Comparison of ENCODE assay signal across 1 cellular context in the genomic region with DNA sequence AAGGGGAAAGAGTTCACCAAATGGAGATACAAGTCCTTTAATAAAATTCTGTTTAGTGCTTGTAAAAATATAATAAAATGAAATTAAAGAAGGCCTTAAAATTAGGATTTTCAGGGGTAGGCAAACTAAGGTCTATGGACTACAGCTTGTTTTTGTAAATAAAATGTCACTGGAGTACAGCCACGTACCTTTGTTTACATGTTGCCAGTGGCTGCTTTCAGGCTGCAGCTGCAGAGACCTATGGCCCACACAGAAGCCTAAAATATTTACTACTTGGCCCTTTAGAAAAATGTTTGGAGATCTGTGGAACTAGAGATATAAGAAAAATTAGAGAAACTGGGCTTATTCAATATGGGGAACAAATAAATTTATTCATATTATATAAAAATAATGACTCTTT.
TF ChIP-seq lines count a peak whose summit lies in the region.

No MANE protein-coding gene starts in this region.

TF ChIP-seq in GM23338, 12 proteins besides CTCF, POLR2A, EP300 and RAD21:
- TF ChIP-seq, protein P1, sequence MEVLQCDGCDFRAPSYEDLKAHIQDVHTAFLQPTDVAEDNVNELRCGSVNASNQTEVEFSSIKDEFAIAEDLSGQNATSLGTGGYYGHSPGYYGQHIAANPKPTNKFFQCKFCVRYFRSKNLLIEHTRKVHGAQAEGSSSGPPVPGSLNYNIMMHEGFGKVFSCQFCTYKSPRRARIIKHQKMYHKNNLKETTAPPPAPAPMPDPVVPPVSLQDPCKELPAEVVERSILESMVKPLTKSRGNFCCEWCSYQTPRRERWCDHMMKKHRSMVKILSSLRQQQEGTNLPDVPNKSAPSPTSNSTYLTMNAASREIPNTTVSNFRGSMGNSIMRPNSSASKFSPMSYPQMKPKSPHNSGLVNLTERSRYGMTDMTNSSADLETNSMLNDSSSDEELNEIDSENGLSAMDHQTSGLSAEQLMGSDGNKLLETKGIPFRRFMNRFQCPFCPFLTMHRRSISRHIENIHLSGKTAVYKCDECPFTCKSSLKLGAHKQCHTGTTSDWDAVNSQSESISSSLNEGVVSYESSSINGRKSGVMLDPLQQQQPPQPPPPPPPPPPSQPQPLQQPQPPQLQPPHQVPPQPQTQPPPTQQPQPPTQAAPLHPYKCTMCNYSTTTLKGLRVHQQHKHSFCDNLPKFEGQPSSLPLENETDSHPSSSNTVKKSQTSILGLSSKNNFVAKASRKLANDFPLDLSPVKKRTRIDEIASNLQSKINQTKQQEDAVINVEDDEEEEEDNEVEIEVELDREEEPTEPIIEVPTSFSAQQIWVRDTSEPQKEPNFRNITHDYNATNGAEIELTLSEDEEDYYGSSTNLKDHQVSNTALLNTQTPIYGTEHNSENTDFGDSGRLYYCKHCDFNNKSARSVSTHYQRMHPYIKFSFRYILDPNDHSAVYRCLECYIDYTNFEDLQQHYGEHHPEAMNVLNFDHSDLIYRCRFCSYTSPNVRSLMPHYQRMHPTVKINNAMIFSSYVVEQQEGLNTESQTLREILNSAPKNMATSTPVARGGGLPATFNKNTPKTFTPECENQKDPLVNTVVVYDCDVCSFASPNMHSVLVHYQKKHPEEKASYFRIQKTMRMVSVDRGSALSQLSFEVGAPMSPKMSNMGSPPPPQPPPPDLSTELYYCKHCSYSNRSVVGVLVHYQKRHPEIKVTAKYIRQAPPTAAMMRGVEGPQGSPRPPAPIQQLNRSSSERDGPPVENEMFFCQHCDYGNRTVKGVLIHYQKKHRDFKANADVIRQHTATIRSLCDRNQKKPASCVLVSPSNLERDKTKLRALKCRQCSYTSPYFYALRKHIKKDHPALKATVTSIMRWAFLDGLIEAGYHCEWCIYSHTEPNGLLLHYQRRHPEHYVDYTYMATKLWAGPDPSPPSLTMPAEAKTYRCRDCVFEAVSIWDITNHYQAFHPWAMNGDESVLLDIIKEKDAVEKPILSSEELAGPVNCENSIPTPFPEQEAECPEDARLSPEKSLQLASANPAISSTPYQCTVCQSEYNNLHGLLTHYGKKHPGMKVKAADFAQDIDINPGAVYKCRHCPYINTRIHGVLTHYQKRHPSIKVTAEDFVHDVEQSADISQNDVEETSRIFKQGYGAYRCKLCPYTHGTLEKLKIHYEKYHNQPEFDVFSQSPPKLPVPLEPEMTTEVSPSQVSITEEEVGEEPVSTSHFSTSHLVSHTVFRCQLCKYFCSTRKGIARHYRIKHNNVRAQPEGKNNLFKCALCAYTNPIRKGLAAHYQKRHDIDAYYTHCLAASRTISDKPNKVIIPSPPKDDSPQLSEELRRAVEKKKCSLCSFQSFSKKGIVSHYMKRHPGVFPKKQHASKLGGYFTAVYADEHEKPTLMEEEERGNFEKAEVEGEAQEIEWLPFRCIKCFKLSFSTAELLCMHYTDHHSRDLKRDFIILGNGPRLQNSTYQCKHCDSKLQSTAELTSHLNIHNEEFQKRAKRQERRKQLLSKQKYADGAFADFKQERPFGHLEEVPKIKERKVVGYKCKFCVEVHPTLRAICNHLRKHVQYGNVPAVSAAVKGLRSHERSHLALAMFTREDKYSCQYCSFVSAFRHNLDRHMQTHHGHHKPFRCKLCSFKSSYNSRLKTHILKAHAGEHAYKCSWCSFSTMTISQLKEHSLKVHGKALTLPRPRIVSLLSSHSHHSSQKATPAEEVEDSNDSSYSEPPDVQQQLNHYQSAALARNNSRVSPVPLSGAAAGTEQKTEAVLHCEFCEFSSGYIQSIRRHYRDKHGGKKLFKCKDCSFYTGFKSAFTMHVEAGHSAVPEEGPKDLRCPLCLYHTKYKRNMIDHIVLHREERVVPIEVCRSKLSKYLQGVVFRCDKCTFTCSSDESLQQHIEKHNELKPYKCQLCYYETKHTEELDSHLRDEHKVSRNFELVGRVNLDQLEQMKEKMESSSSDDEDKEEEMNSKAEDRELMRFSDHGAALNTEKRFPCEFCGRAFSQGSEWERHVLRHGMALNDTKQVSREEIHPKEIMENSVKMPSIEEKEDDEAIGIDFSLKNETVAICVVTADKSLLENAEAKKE (CRISPR knock-in tag; IDR thresholded peaks at IDR 0.05) = no peak
- TF ChIP-seq STAT1 (IDR thresholded peaks at IDR 0.05; ENCODE audit: unreplicated experiment) = no peak
- TF ChIP-seq, protein P2, sequence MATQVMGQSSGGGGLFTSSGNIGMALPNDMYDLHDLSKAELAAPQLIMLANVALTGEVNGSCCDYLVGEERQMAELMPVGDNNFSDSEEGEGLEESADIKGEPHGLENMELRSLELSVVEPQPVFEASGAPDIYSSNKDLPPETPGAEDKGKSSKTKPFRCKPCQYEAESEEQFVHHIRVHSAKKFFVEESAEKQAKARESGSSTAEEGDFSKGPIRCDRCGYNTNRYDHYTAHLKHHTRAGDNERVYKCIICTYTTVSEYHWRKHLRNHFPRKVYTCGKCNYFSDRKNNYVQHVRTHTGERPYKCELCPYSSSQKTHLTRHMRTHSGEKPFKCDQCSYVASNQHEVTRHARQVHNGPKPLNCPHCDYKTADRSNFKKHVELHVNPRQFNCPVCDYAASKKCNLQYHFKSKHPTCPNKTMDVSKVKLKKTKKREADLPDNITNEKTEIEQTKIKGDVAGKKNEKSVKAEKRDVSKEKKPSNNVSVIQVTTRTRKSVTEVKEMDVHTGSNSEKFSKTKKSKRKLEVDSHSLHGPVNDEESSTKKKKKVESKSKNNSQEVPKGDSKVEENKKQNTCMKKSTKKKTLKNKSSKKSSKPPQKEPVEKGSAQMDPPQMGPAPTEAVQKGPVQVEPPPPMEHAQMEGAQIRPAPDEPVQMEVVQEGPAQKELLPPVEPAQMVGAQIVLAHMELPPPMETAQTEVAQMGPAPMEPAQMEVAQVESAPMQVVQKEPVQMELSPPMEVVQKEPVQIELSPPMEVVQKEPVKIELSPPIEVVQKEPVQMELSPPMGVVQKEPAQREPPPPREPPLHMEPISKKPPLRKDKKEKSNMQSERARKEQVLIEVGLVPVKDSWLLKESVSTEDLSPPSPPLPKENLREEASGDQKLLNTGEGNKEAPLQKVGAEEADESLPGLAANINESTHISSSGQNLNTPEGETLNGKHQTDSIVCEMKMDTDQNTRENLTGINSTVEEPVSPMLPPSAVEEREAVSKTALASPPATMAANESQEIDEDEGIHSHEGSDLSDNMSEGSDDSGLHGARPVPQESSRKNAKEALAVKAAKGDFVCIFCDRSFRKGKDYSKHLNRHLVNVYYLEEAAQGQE (IDR thresholded peaks at IDR 0.05; ENCODE audit: unreplicated experiment) = no peak
- no peak for TF ChIP-seq EZH2 (IDR thresholded peaks at IDR 0.05; ENCODE audit: low read depth, unreplicated experiment)
- no peak for TF ChIP-seq NANOG (IDR thresholded peaks at IDR 0.05; ENCODE audit: borderline replicate concordance)
- no peak for TF ChIP-seq CREB1 (CRISPR knock-in tag; IDR thresholded peaks at IDR 0.05; ENCODE audit: low read depth)
- TF ChIP-seq ZNF114 (CRISPR knock-in tag; IDR thresholded peaks at IDR 0.05) = no peak
- TF ChIP-seq EZH2phosphoT487 (IDR thresholded peaks at IDR 0.05; ENCODE audit: unreplicated experiment) = no peak
- no peak for TF ChIP-seq ZNF331 (CRISPR knock-in tag; IDR thresholded peaks at IDR 0.05; ENCODE audit: low read depth)
- TF ChIP-seq, protein P3, sequence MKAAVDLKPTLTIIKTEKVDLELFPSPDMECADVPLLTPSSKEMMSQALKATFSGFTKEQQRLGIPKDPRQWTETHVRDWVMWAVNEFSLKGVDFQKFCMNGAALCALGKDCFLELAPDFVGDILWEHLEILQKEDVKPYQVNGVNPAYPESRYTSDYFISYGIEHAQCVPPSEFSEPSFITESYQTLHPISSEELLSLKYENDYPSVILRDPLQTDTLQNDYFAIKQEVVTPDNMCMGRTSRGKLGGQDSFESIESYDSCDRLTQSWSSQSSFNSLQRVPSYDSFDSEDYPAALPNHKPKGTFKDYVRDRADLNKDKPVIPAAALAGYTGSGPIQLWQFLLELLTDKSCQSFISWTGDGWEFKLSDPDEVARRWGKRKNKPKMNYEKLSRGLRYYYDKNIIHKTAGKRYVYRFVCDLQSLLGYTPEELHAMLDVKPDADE (IDR thresholded peaks at IDR 0.05) = no peak
- TF ChIP-seq POLR2AphosphoS5 (IDR thresholded peaks at IDR 0.05; ENCODE audit: low read depth) = no peak
- TF ChIP-seq JUNB (IDR thresholded peaks at IDR 0.05; ENCODE audit: unreplicated experiment) = no peak
